ENCODE assay signal across 1 cellular context in the genomic region with DNA sequence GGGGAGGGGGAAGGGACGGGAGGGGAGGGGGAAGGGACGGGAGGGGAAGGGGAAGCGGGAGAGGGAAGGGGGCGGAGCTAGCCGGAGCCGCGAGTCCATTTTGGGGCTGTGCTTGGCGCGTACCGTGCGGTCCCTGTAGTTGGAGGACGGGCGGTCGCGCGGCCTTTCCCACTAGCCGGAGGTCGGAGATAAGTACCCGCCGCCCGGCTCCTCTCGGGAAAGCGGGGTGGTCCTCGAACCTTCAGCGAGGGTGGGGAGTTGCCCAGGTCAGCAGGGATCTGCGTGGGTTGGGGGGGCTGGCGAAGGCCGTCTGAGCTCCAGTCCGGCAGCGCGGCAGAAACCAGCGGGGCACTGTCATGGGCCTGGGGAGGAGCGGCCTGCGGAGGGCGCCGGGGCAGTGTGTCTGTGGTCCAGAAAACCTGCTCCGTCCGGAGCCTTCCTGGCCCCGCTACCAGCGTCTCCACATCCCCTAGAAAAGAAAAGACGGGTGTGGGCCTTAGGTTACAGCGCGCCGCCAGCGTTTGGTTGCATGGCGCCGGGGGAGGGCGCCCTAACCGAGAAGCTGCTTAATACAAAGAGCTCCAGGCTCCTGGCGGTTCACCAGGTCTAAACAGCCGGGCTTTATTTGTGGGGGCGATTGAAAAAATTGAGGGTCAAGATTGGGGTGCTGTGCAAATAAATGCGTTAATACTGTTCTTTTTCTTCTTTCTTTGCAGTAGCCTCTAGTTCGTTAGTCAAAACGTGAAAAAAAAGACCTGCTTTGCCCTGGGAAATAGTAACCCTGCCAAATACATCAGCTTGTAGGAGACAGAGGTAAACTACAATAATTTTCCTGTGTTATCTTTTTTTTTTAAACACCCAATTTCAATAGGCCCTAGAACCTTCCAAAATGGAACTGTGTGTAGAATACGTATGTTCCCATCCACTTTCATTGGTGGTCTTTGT.
TF ChIP-seq lines count a peak whose summit lies in the region.

A gene with protein sequence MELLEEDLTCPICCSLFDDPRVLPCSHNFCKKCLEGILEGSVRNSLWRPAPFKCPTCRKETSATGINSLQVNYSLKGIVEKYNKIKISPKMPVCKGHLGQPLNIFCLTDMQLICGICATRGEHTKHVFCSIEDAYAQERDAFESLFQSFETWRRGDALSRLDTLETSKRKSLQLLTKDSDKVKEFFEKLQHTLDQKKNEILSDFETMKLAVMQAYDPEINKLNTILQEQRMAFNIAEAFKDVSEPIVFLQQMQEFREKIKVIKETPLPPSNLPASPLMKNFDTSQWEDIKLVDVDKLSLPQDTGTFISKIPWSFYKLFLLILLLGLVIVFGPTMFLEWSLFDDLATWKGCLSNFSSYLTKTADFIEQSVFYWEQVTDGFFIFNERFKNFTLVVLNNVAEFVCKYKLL (plus strand): TSS at position 92 of the 945 bp plus-strand sequence. CDS start 14,899 bp downstream, outside the sequence.

TF ChIP-seq in HepG2, 621 proteins besides CTCF, POLR2A, EP300 and RAD21 (continued from another document):
- TF ChIP-seq, protein P1, sequence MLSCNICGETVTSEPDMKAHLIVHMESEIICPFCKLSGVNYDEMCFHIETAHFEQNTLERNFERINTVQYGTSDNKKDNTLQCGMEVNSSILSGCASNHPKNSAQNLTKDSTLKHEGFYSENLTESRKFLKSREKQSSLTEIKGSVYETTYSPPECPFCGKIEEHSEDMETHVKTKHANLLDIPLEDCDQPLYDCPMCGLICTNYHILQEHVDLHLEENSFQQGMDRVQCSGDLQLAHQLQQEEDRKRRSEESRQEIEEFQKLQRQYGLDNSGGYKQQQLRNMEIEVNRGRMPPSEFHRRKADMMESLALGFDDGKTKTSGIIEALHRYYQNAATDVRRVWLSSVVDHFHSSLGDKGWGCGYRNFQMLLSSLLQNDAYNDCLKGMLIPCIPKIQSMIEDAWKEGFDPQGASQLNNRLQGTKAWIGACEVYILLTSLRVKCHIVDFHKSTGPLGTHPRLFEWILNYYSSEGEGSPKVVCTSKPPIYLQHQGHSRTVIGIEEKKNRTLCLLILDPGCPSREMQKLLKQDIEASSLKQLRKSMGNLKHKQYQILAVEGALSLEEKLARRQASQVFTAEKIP (CRISPR knock-in tag; IDR thresholded peaks at IDR 0.05; ENCODE audit: borderline replicate concordance): no peak
- no peak for TF ChIP-seq MBNL3 (CRISPR knock-in tag; conservative IDR thresholded peaks at IDR 0.05)
- no peak for TF ChIP-seq PHF5A (CRISPR knock-in tag; IDR thresholded peaks at IDR 0.05; ENCODE audit: low read depth, unreplicated experiment)
- no peak for TF ChIP-seq PAF1 (CRISPR knock-in tag; IDR thresholded peaks at IDR 0.05)
- TF ChIP-seq SP4 (CRISPR knock-in tag; IDR thresholded peaks at IDR 0.05): no peak
- no peak for TF ChIP-seq ZNF282 (IDR thresholded peaks at IDR 0.05; ENCODE audit: partially characterized antibody)
- TF ChIP-seq, protein P2, sequence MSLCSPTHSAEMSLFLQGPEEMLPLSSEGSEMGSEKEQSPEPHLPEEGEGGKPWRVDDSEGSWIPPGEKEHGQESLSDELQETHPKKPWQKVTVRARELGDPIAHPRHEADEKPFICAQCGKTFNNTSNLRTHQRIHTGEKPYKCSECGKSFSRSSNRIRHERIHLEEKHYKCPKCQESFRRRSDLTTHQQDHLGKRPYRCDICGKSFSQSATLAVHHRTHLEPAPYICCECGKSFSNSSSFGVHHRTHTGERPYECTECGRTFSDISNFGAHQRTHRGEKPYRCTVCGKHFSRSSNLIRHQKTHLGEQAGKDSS (CRISPR knock-in tag; IDR thresholded peaks at IDR 0.05; ENCODE audit: borderline replicate concordance, low read depth): peak; percentile 38; the same call in 1 of the 2 replicates
- TF ChIP-seq, protein P3, sequence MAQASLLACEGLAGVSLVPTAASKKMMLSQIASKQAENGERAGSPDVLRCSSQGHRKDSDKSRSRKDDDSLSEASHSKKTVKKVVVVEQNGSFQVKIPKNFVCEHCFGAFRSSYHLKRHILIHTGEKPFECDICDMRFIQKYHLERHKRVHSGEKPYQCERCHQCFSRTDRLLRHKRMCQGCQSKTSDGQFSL (CRISPR knock-in tag; IDR thresholded peaks at IDR 0.05): peak; percentile 93
- TF ChIP-seq FOXA1 (IDR thresholded peaks at IDR 0.05): no peak
- no peak for TF ChIP-seq FOXA1 (CRISPR knock-in tag; IDR thresholded peaks at IDR 0.05)
- TF ChIP-seq ZNF770 (CRISPR knock-in tag; IDR thresholded peaks at IDR 0.05): no peak
- peak; percentile 60; the same call in 1 of the 2 replicates for TF ChIP-seq POGZ (CRISPR knock-in tag; IDR thresholded peaks at IDR 0.05)
- no peak for TF ChIP-seq MEF2D (CRISPR knock-in tag; IDR thresholded peaks at IDR 0.05)
- TF ChIP-seq ZNF382 (CRISPR knock-in tag; IDR thresholded peaks at IDR 0.05; ENCODE audit: borderline replicate concordance): no peak
- TF ChIP-seq POLR2AphosphoS2 (IDR thresholded peaks at IDR 0.05; ENCODE audit: low read depth, low read length): no peak
- TF ChIP-seq SALL2 (CRISPR knock-in tag; IDR thresholded peaks at IDR 0.05): 0 out of 2 replicates have a peak, but pooled peaks have one; percentile 32
- no peak for TF ChIP-seq ZSCAN12 (CRISPR knock-in tag; IDR thresholded peaks at IDR 0.05)
- TF ChIP-seq RXRA (CRISPR knock-in tag; IDR thresholded peaks at IDR 0.05): no peak
- no peak; a peak in 1 of 4 replicates for TF ChIP-seq KLF16 (CRISPR knock-in tag; IDR thresholded peaks at IDR 0.05)
- TF ChIP-seq ZNF878 (CRISPR knock-in tag; IDR thresholded peaks at IDR 0.05): no peak
- no peak for TF ChIP-seq ATF7 (IDR thresholded peaks at IDR 0.05)
- no peak for TF ChIP-seq ATF7 (CRISPR knock-in tag; IDR thresholded peaks at IDR 0.05)
- TF ChIP-seq ZNF263 (CRISPR knock-in tag; IDR thresholded peaks at IDR 0.05): 0 out of 2 replicates have a peak, but pooled peaks have one; percentile 21
- TF ChIP-seq ZMYM4 (CRISPR knock-in tag; IDR thresholded peaks at IDR 0.05): no peak; the same call in 1 of the 2 replicates
- peak; percentile 79 for TF ChIP-seq ZSCAN25 (CRISPR knock-in tag; IDR thresholded peaks at IDR 0.05)
- TF ChIP-seq, protein P4, sequence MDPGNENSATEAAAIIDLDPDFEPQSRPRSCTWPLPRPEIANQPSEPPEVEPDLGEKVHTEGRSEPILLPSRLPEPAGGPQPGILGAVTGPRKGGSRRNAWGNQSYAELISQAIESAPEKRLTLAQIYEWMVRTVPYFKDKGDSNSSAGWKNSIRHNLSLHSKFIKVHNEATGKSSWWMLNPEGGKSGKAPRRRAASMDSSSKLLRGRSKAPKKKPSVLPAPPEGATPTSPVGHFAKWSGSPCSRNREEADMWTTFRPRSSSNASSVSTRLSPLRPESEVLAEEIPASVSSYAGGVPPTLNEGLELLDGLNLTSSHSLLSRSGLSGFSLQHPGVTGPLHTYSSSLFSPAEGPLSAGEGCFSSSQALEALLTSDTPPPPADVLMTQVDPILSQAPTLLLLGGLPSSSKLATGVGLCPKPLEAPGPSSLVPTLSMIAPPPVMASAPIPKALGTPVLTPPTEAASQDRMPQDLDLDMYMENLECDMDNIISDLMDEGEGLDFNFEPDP (CRISPR knock-in tag; conservative IDR thresholded peaks at IDR 0.05): no peak
- no peak for TF ChIP-seq CBX2 (IDR thresholded peaks at IDR 0.05; ENCODE audit: low read depth, low read length)
- TF ChIP-seq CBX2 (CRISPR knock-in tag; IDR thresholded peaks at IDR 0.05; ENCODE audit: low read depth): no peak
- TF ChIP-seq ZNF775 (CRISPR knock-in tag; IDR thresholded peaks at IDR 0.05; ENCODE audit: borderline replicate concordance): no peak
- TF ChIP-seq NRL (CRISPR knock-in tag; IDR thresholded peaks at IDR 0.05; ENCODE audit: borderline replicate concordance): peak; percentile 75; the same call in 1 of the 2 replicates
- no peak for TF ChIP-seq TCF12 (IDR thresholded peaks at IDR 0.05)
- peak; percentile 10; the same call in 1 of the 2 replicates for TF ChIP-seq TCF12 (CRISPR knock-in tag; IDR thresholded peaks at IDR 0.05)
- TF ChIP-seq ATRX (CRISPR knock-in tag; IDR thresholded peaks at IDR 0.05; ENCODE audit: borderline replicate concordance): no peak
- TF ChIP-seq ZBTB25 (CRISPR knock-in tag; IDR thresholded peaks at IDR 0.05): no peak
- TF ChIP-seq MLXIP (CRISPR knock-in tag; IDR thresholded peaks at IDR 0.05; ENCODE audit: borderline replicate concordance): no peak
- TF ChIP-seq ZBTB3 (CRISPR knock-in tag; IDR thresholded peaks at IDR 0.05; ENCODE audit: borderline replicate concordance, low read depth): no peak
- no peak for TF ChIP-seq ZBTB14 (CRISPR knock-in tag; IDR thresholded peaks at IDR 0.05)
- TF ChIP-seq PHB2 (IDR thresholded peaks at IDR 0.05; ENCODE audit: partially characterized antibody): no peak
- TF ChIP-seq SKI (IDR thresholded peaks at IDR 0.05; ENCODE audit: partially characterized antibody): no peak
- 0 out of 2 replicates have a peak, but pooled peaks have one; percentile 33 for TF ChIP-seq ZNF547 (CRISPR knock-in tag; IDR thresholded peaks at IDR 0.05)
- no peak for TF ChIP-seq KAT2B (IDR thresholded peaks at IDR 0.05; ENCODE audit: borderline replicate concordance, low read depth, low read length)
